19 cellular contexts compared by ENCODE assay signal in genomic region chr2:240795916-240796510, GRCh38. TPM values are rescaled to one million over a fixed set of nuclear protein-coding genes. Genes with fewer than 3 reads are reported as not detected.
"Had no signal": no experiment of that assay in that cellular context is flagged by ENCODE, and none has a peak within 500 bp of the region (broad histone marks: within the 10 kb centered on the region; RNA-seq: fewer than 3 reads in every experiment).

No MANE protein-coding gene starts in this region.

- H3K36me3 ChIP-seq: brain microvascular endothelial cell had no signal

- ATAC-seq: activated CD4-positive, CD25-positive, alpha-beta regulatory T cell treated with anti-CD3 and anti-CD28 coated beads, Interleukin-2, amount 50 U/mL, for 24 hours; mucosa of descending colon; naive thymus-derived CD8-positive, alpha-beta T cell; T-helper 17 cell had no signal

- H3K9me3 Mint-ChIP-seq: activated CD4-positive, alpha-beta memory T cell treated with anti-CD3 and anti-CD28 coated beads, Interleukin-2, amount 10 ng/mL, durations not matched to agents 7 days and 5 days; activated naive CD4-positive, alpha-beta T cell treated with anti-CD3 and anti-CD28 coated beads, Interleukin-2, amount 10 ng/mL, durations not matched to agents 7 days and 5 days; activated T-helper 1 cell treated with anti-CD3 and anti-CD28 coated beads, Interleukin-12 subunit alpha, Interleukin-12 subunit beta, Interleukin-2, Interleukin-4 antibody, amounts not matched to agents 30 ng/mL and 10 ng/mL and 1 ng/mL, durations not matched to agents 14 hours and 24 hours and 36 hours; endodermal cell; naive thymus-derived CD8-positive, alpha-beta T cell; stimulated activated naive CD8-positive, alpha-beta T cell treated with anti-CD3 and anti-CD28 coated beads, Interleukin-15, Interleukin-2, amounts not matched to agents 100 ng/mL and 50 ng/mL, for 24 hours had no signal

- H3K36me3 Mint-ChIP-seq: activated naive CD4-positive, alpha-beta T cell treated with anti-CD3 and anti-CD28 coated beads, Interleukin-2, amount 10 ng/mL, durations not matched to agents 7 days and 5 days; naive thymus-derived CD8-positive, alpha-beta T cell had no signal

- H3K27me3 ChIP-seq: hepatocyte, testis had no signal

- H3K4me2 ChIP-seq: hepatocyte had no signal

- H3K27ac Mint-ChIP-seq: activated CD4-positive, alpha-beta memory T cell treated with anti-CD3 and anti-CD28 coated beads, Interleukin-2, amount 10 ng/mL, durations not matched to agents 7 days and 5 days; activated naive CD4-positive, alpha-beta T cell treated with anti-CD3 and anti-CD28 coated beads, Interleukin-2, amount 10 ng/mL, durations not matched to agents 7 days and 5 days; activated T-helper 1 cell treated with anti-CD3 and anti-CD28 coated beads, Interleukin-12 subunit alpha, Interleukin-12 subunit beta, Interleukin-2, Interleukin-4 antibody, amounts not matched to agents 30 ng/mL and 10 ng/mL and 1 ng/mL, durations not matched to agents 14 hours and 24 hours and 36 hours; endodermal cell; stimulated activated naive CD8-positive, alpha-beta T cell treated with anti-CD3 and anti-CD28 coated beads, Interleukin-15, Interleukin-2, amounts not matched to agents 100 ng/mL and 50 ng/mL, for 24 hours; T-helper 17 cell had no signal

- H2AFZ ChIP-seq: hepatocyte had no signal

- H3K4me1 Mint-ChIP-seq: activated CD4-positive, alpha-beta memory T cell treated with anti-CD3 and anti-CD28 coated beads, Interleukin-2, amount 10 ng/mL, durations not matched to agents 7 days and 5 days; activated naive CD4-positive, alpha-beta T cell treated with anti-CD3 and anti-CD28 coated beads, Interleukin-2, amount 10 ng/mL, durations not matched to agents 7 days and 5 days; endodermal cell; T-helper 17 cell had no signal

- H3K4me3 Mint-ChIP-seq: activated CD4-positive, alpha-beta memory T cell treated with anti-CD3 and anti-CD28 coated beads, Interleukin-2, amount 10 ng/mL, durations not matched to agents 7 days and 5 days; activated naive CD4-positive, alpha-beta T cell treated with anti-CD3 and anti-CD28 coated beads, Interleukin-2, amount 10 ng/mL, durations not matched to agents 7 days and 5 days; activated T-helper 1 cell treated with anti-CD3 and anti-CD28 coated beads, Interleukin-12 subunit alpha, Interleukin-12 subunit beta, Interleukin-2, Interleukin-4 antibody, amounts not matched to agents 30 ng/mL and 10 ng/mL and 1 ng/mL, durations not matched to agents 14 hours and 24 hours and 36 hours; endodermal cell; naive thymus-derived CD8-positive, alpha-beta T cell; stimulated activated naive CD8-positive, alpha-beta T cell treated with anti-CD3 and anti-CD28 coated beads, Interleukin-15, Interleukin-2, amounts not matched to agents 100 ng/mL and 50 ng/mL, for 24 hours; T-helper 17 cell had no signal

- H3K79me2 ChIP-seq: hepatocyte had no signal

- H3K9me3 ChIP-seq: mucosa of descending colon, testis had no signal

- H3K27ac ChIP-seq: brain microvascular endothelial cell, hepatocyte, testis had no signal

- DNase-seq: activated CD4-positive, alpha-beta memory T cell treated with anti-CD3 and anti-CD28 coated beads, Interleukin-2, amount 10 ng/mL, durations not matched to agents 7 days and 5 days; activated CD8-positive, alpha-beta memory T cell treated with anti-CD3 and anti-CD28 coated beads, Interleukin-2, amount 50 U/mL, for 48 hours; activated naive CD4-positive, alpha-beta T cell treated with anti-CD3 and anti-CD28 coated beads, Interleukin-2, amount 10 ng/mL, durations not matched to agents 7 days and 5 days; amniotic stem cell; brain microvascular endothelial cell; endodermal cell; kidney glomerular epithelial cell; mammary epithelial cell; naive thymus-derived CD8-positive, alpha-beta T cell; occipital lobe; stimulated activated CD4-positive, alpha-beta T cell treated with anti-CD3 and anti-CD28 coated beads, Interleukin-15, amount 100 ng/mL, for 24 hours; stimulated activated CD4-positive, alpha-beta T cell treated with anti-CD3 and anti-CD28 coated beads, Interleukin-4, amount 100 ng/mL, for 24 hours; testis had no signal

- H3K4me3 ChIP-seq: hepatocyte, mucosa of descending colon, testis had no signal

RNA-seq across cellular contexts. Expression of gene KIF1A, which starts 24.0 kb away (rescaled TPM):
- total RNA-seq: naive thymus-derived CD8-positive, alpha-beta T cell had no signal
- polyA plus RNA-seq: mammary epithelial cell had no signal
